In genomic region chrX:65451663-65452062, GRCh38 we compare ENCODE assay signal across 2 cellular contexts.
TF ChIP-seq lines count a peak whose summit lies in the region.

No MANE protein-coding gene starts in this region.

TF ChIP-seq in SK-N-SH, 30 proteins besides CTCF, POLR2A, EP300 and RAD21 (continued from another document):
- TF ChIP-seq, protein P1, sequence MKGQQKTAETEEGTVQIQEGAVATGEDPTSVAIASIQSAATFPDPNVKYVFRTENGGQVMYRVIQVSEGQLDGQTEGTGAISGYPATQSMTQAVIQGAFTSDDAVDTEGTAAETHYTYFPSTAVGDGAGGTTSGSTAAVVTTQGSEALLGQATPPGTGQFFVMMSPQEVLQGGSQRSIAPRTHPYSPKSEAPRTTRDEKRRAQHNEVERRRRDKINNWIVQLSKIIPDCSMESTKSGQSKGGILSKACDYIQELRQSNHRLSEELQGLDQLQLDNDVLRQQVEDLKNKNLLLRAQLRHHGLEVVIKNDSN (IDR thresholded peaks at IDR 0.05; ENCODE audit: borderline replicate concordance, low read depth), result no peak
- TF ChIP-seq SMC3 (IDR thresholded peaks at IDR 0.05; ENCODE audit: low read depth, low read length) (peak; percentile 23; the same call in 1 of the 2 replicates), TEAD4 (IDR thresholded peaks at IDR 0.05; ENCODE audit: borderline replicate concordance, insufficient read depth) (no peak)

TF ChIP-seq in SK-N-SH treated with all-trans-retinoic acid at 6 μM for 48 hours, 23 proteins besides CTCF, POLR2A, EP300 and RAD21 (continued from another document):
- TF ChIP-seq, protein P2, sequence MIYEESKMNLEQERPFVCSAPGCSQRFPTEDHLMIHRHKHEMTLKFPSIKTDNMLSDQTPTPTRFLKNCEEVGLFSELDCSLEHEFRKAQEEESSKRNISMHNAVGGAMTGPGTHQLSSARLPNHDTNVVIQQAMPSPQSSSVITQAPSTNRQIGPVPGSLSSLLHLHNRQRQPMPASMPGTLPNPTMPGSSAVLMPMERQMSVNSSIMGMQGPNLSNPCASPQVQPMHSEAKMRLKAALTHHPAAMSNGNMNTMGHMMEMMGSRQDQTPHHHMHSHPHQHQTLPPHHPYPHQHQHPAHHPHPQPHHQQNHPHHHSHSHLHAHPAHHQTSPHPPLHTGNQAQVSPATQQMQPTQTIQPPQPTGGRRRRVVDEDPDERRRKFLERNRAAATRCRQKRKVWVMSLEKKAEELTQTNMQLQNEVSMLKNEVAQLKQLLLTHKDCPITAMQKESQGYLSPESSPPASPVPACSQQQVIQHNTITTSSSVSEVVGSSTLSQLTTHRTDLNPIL (CRISPR knock-in tag; IDR thresholded peaks at IDR 0.05; ENCODE audit: low read depth), result no peak
- TF ChIP-seq ZNF8 (CRISPR knock-in tag; IDR thresholded peaks at IDR 0.05) (no peak), BACH2 (CRISPR knock-in tag; IDR thresholded peaks at IDR 0.05; ENCODE audit: borderline replicate concordance) (no peak), ZNF565 (CRISPR knock-in tag; conservative IDR thresholded peaks at IDR 0.05; ENCODE audit: low read depth) (no peak), CSRNP3 (CRISPR knock-in tag; IDR thresholded peaks at IDR 0.05) (no peak), TCF4 (CRISPR knock-in tag; IDR thresholded peaks at IDR 0.05; ENCODE audit: borderline replicate concordance) (no peak), ZNF70 (CRISPR knock-in tag; IDR thresholded peaks at IDR 0.05) (no peak), PATZ1 (CRISPR knock-in tag; IDR thresholded peaks at IDR 0.05; ENCODE audit: borderline replicate concordance) (no peak), PPARA (CRISPR knock-in tag; IDR thresholded peaks at IDR 0.05; ENCODE audit: borderline replicate concordance) (no peak), CSDC2 (CRISPR knock-in tag; IDR thresholded peaks at IDR 0.05) (no peak), ESRRG (CRISPR knock-in tag; IDR thresholded peaks at IDR 0.05) (no peak), POU6F1 (CRISPR knock-in tag; IDR thresholded peaks at IDR 0.05; ENCODE audit: borderline replicate concordance, low read depth) (no peak), ZC3H10 (CRISPR knock-in tag; IDR thresholded peaks at IDR 0.05) (no peak)
